ENCODE assay signal across 10 cellular contexts in genomic region chr9:35277649-35278359, GRCh38.
DNase-seq lines count a peak whose midpoint lies in the region; ATAC-seq, FAIRE-seq and TF ChIP-seq lines count a peak whose summit lies in the region.
"Had no signal": no experiment of that assay in that cellular context is flagged by ENCODE, and none has a peak within 500 bp of the region (broad histone marks: within the 10 kb centered on the region; RNA-seq: fewer than 3 reads in every experiment).

No MANE protein-coding gene starts in this region.

- no peak overlapping the region for H3K4me3 ChIP-seq in parathyroid adenoma (ENCODE audit: low read depth, low read length)

- H3K9me3 ChIP-seq in parathyroid adenoma (ENCODE audit: control insufficient read depth, low read length), result no peaks in the 10 kb centered on the region
- H3K9me3 ChIP-seq: neutrophil had no signal

- no peak overlapping the region for H3K9ac ChIP-seq in parathyroid adenoma

- H3K27ac Mint-ChIP-seq in activated naive CD8-positive, alpha-beta T cell, result peak overlapping the region; percentile 87

- TF ChIP-seq CTCF in parathyroid adenoma (IDR thresholded peaks at IDR 0.05) (no peak), D721Med (IDR thresholded peaks at IDR 0.05; ENCODE audit: insufficient read depth, missing control alignments) (no peak)

- peaks cover 5% of the 10 kb centered on the region for H3K36me3 Mint-ChIP-seq in activated naive CD8-positive, alpha-beta T cell

- no peaks in the 10 kb centered on the region for H3K36me3 ChIP-seq in parathyroid adenoma (ENCODE audit: control insufficient read depth, insufficient read depth, low read length)
- H3K36me3 ChIP-seq: neutrophil had no signal

- no peaks in the 10 kb centered on the region for H3K4me1 ChIP-seq in parathyroid adenoma

- no peaks in the 10 kb centered on the region for H3K79me2 ChIP-seq in parathyroid adenoma

- H3K9me3 Mint-ChIP-seq in activated naive CD8-positive, alpha-beta T cell (ENCODE audit: low read depth), result no peaks in the 10 kb centered on the region

- no peak overlapping the region for H3K4me2 ChIP-seq in parathyroid adenoma (ENCODE audit: low read length)

- H2AFZ ChIP-seq in parathyroid adenoma, result no peak overlapping the region

- H3K4me1 Mint-ChIP-seq in activated naive CD8-positive, alpha-beta T cell (ENCODE audit: low read depth), result peaks cover 26% of the 10 kb centered on the region

- no peaks in the 10 kb centered on the region for H3K27me3 ChIP-seq in parathyroid adenoma (ENCODE audit: control insufficient read depth, insufficient read depth, low read length)
- H3K27me3 ChIP-seq: neutrophil had no signal

- no peak for ATAC-seq in GM19324 (IDR thresholded peaks at IDR 0.05; ENCODE audit: low FRiP score, unreplicated experiment)

- no peak for FAIRE-seq in D721Med (lab: Jason Lieb, UNC)
- FAIRE-seq: GM18507 had no signal

- no peak overlapping the region for H3K4me3 Mint-ChIP-seq in activated naive CD8-positive, alpha-beta T cell

- peaks cover 2% of the 10 kb centered on the region for H3K27me3 Mint-ChIP-seq in activated naive CD8-positive, alpha-beta T cell

- DNase-seq in AG20443 (ENCODE audit: low spot score), result peak; percentile 82
- DNase-seq in fibroblast of the conjunctiva (ENCODE audit: low read depth), result peak; percentile 74
- DNase-seq in D721Med (ENCODE audit: insufficient read length, low spot score), result no peak
- no peak for DNase-seq in NCI-H146 (lab: John Stamatoyannopoulos, UW)
- no peak for DNase-seq in central memory CD4-positive, alpha-beta T cell

- peak overlapping the region; percentile 53 for H3K27ac ChIP-seq in parathyroid adenoma
- H3K27ac ChIP-seq: neutrophil had no signal

Comparison
In these comparisons a context has a peak if more than half of its experiments do, and no peak if none do; other contexts are left out.
1. DNase-seq: peak in AG20443 (single experiment) and fibroblast of the conjunctiva (single experiment); none in D721Med (single experiment), NCI-H146 (single experiment) and central memory CD4-positive, alpha-beta T cell (single experiment).